ENCODE assay signal across 19 cellular contexts in the genomic region with DNA sequence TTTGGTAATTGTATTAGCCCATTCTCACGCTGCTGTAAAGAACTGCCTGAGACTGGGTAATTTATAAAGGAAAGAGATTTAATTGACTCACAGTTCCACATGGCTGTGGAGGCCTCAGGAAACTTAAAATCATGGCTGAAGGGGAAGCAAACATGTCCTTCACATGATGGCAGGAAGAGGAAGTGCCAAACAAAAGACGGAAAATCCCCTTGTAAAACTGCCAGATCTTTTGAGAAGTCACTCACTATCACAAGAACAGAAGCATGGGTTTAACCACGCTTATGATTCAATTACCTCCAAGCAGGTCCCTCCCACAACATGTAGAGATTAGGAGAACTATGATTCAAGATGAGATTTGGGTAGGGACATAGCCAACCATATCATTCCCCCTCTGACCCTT.
DNase-seq lines count a peak whose midpoint lies in the region; ATAC-seq lines count a peak whose summit lies in the region.
"Had no signal": no experiment of that assay in that cellular context is flagged by ENCODE, and none has a peak within 500 bp of the region (broad histone marks: within the 10 kb centered on the region; RNA-seq: fewer than 3 reads in every experiment).

No MANE protein-coding gene starts in this region.

- no peak for ATAC-seq in HG03135 (IDR thresholded peaks at IDR 0.05; ENCODE audit: unreplicated experiment)
- ATAC-seq: Panc1, SK-N-SH treated with all-trans-retinoic acid at 6 μM for 48 hours, T-cell had no signal

- DNase-seq in GDM1 (lab: John Stamatoyannopoulos, UW) = peak; percentile 1
- DNase-seq in MV-4-11 (lab: John Stamatoyannopoulos, UW) = peak; percentile 14
- peak; percentile 1 to 71 for DNase-seq in dermis microvascular lymphatic vessel endothelial cell (ENCODE audit: low read depth in 2 of 2)
- DNase-seq in pulmonary artery endothelial cell (ENCODE audit: low read depth, low spot score) = peak; percentile 15
- no peak for DNase-seq in NCI-H2107 treated with DMSO at 0.1 percent for 48 hours (lab: John Stamatoyannopoulos, UW; ENCODE audit: unreplicated experiment)
- no peak for DNase-seq in DMS114 treated with DMSO at 0.1 percent for 48 hours (lab: John Stamatoyannopoulos, UW; ENCODE audit: unreplicated experiment)
- DNase-seq: Calu3; CD4-positive, alpha-beta memory T cell; IMR-90; NCI-H1048; NCI-H1417 treated with DMSO at 0.1 percent for 48 hours; NCI-H187 treated with DMSO at 0.1 percent for 48 hours; NCI-H2107; NCI-H748 treated with DMSO at 0.1 percent for 48 hours; NK-92 treated with Interleukin-12 subunit alpha and Interleukin-12 subunit beta, amount 100 ng/mL, for 24 hours; T-cell had no signal

Comparison
In these comparisons a context has a peak if more than half of its experiments do, and no peak if none do; other contexts are left out.
1. DNase-seq: peak in GDM1 (single experiment), MV-4-11 (single experiment), dermis microvascular lymphatic vessel endothelial cell (2 of 2) and pulmonary artery endothelial cell (single experiment); none in NCI-H2107 treated with DMSO at 0.1 percent for 48 hours (single experiment) and DMS114 treated with DMSO at 0.1 percent for 48 hours (single experiment).